9 cellular contexts compared by ENCODE assay signal in genomic region chr17:73546770-73547345, GRCh38.
DNase-seq lines count a peak whose midpoint lies in the region; ATAC-seq and TF ChIP-seq lines count a peak whose summit lies in the region.
"Had no signal": no experiment of that assay in that cellular context is flagged by ENCODE, and none has a peak within 500 bp of the region (broad histone marks: within the 10 kb centered on the region; RNA-seq: fewer than 3 reads in every experiment).

No MANE protein-coding gene starts in this region.

- H3K4me1 Mint-ChIP-seq in activated CD4-positive, alpha-beta memory T cell treated with anti-CD3 and anti-CD28 coated beads, Interleukin-2, amount 10 ng/mL, durations not matched to agents 7 days and 5 days = peaks cover 3% of the 10 kb centered on the region

- H3K4me2 ChIP-seq in MM.1S (ENCODE audit: low read depth, low read length) = no peak overlapping the region
- H3K4me2 ChIP-seq: PC-9 had no signal

- peaks cover 3% of the 10 kb centered on the region for H3K27me3 Mint-ChIP-seq in activated CD4-positive, alpha-beta memory T cell treated with anti-CD3 and anti-CD28 coated beads, Interleukin-2, amount 10 ng/mL, durations not matched to agents 7 days and 5 days

- CTCF ChIA-PET in activated CD4-positive, alpha-beta memory T cell treated with anti-CD3 and anti-CD28 coated beads, Interleukin-2, amount 10 ng/mL, durations not matched to agents 7 days and 5 days (lab: Charles Lee) = no interaction called here

- POLR2A ChIA-PET in activated CD4-positive, alpha-beta memory T cell treated with anti-CD3 and anti-CD28 coated beads, Interleukin-2, amount 10 ng/mL, durations not matched to agents 7 days and 5 days (lab: Charles Lee) = no interaction called here

- H3K4me3 ChIP-seq in MM.1S (ENCODE audit: low read length) (no peak overlapping the region), lower lobe of right lung (no peak overlapping the region)
- H3K4me3 ChIP-seq: PC-9 had no signal

- no peak overlapping the region for H3K27ac Mint-ChIP-seq in activated CD4-positive, alpha-beta memory T cell treated with anti-CD3 and anti-CD28 coated beads, Interleukin-2, amount 10 ng/mL, durations not matched to agents 7 days and 5 days

- no peak for TF ChIP-seq CTCF in MM.1S (IDR thresholded peaks at IDR 0.05; ENCODE audit: low read length)
- no peak for TF ChIP-seq CTCF in lower lobe of right lung (IDR thresholded peaks at IDR 0.05)

- H3K4me3 Mint-ChIP-seq in activated CD4-positive, alpha-beta memory T cell treated with anti-CD3 and anti-CD28 coated beads, Interleukin-2, amount 10 ng/mL, durations not matched to agents 7 days and 5 days = no peak overlapping the region

- H3K9me3 ChIP-seq in MM.1S (replicated peaks; ENCODE audit: insufficient read depth, low read length) = no peaks in the 10 kb centered on the region
- H3K9me3 ChIP-seq in lower lobe of right lung = no peaks in the 10 kb centered on the region

- H3K4me1 ChIP-seq in MM.1S (ENCODE audit: low read length) (no peaks in the 10 kb centered on the region), lower lobe of right lung (peaks cover 6% of the 10 kb centered on the region)

- no peak overlapping the region for H3K27ac ChIP-seq in MM.1S (ENCODE audit: low read length)
- no peak overlapping the region for H3K27ac ChIP-seq in lower lobe of right lung
- H3K27ac ChIP-seq: PC-9 had no signal

- no peaks in the 10 kb centered on the region for H4K20me1 ChIP-seq in MM.1S (ENCODE audit: insufficient read depth, low read length)

- H3K9me3 Mint-ChIP-seq in activated CD4-positive, alpha-beta memory T cell treated with anti-CD3 and anti-CD28 coated beads, Interleukin-2, amount 10 ng/mL, durations not matched to agents 7 days and 5 days = no peaks in the 10 kb centered on the region

- DNase-seq in NCI-H2227 (lab: John Stamatoyannopoulos, UW; ENCODE audit: unreplicated experiment) (peak; percentile 42), NCI-H2227 treated with DMSO at 0.1 percent for 48 hours (lab: John Stamatoyannopoulos, UW) (no peak), MM.1S (peak; percentile 18), lower lobe of right lung (peak; percentile 88)
- peak; percentile 31 for DNase-seq in activated CD4-positive, alpha-beta memory T cell treated with anti-CD3 and anti-CD28 coated beads, Interleukin-2, amount 10 ng/mL, durations not matched to agents 7 days and 5 days

- no peaks in the 10 kb centered on the region for H3K36me3 Mint-ChIP-seq in activated CD4-positive, alpha-beta memory T cell treated with anti-CD3 and anti-CD28 coated beads, Interleukin-2, amount 10 ng/mL, durations not matched to agents 7 days and 5 days (ENCODE audit: low read depth)

- H3K27me3 ChIP-seq in MM.1S (replicated peaks; ENCODE audit: insufficient read depth, low read length) = peaks cover 100% of the 10 kb centered on the region
- peaks cover 11% of the 10 kb centered on the region for H3K27me3 ChIP-seq in lower lobe of right lung (ENCODE audit: low read depth)

- no peak overlapping the region for H2AFZ ChIP-seq in MM.1S (ENCODE audit: low read length)
- H2AFZ ChIP-seq: PC-9 had no signal

- H3K36me3 ChIP-seq in MM.1S (replicated peaks; ENCODE audit: insufficient read depth, low read length) (no peaks in the 10 kb centered on the region), lower lobe of right lung (no peaks in the 10 kb centered on the region)

- H3K9ac ChIP-seq in MM.1S (ENCODE audit: low read length) = no peak overlapping the region

- intact Hi-C loops in lower lobe of right lung (cut with DNase I) = no loop called here

- no peaks in the 10 kb centered on the region for H3K9me2 ChIP-seq in MM.1S (replicated peaks; ENCODE audit: insufficient read depth, low read length)

- H3F3A ChIP-seq in MM.1S (ENCODE audit: insufficient read depth, low read length) = no peaks in the 10 kb centered on the region

- ATAC-seq in lower lobe of right lung (peak; percentile 65 to 83), HG02610 (IDR thresholded peaks at IDR 0.05; ENCODE audit: unreplicated experiment) (no peak), GM21360 (IDR thresholded peaks at IDR 0.05; ENCODE audit: unreplicated experiment) (no peak), GM21825 (IDR thresholded peaks at IDR 0.05; ENCODE audit: unreplicated experiment) (no peak)

- no peaks in the 10 kb centered on the region for H3K79me2 ChIP-seq in MM.1S (ENCODE audit: low read length)

Comparison
In these comparisons a context has a peak if more than half of its experiments do, and no peak if none do; other contexts are left out.
1. ATAC-seq: peak in lower lobe of right lung (2 of 2); none in HG02610 (single experiment), GM21360 (single experiment) and GM21825 (single experiment).